Comparison of ENCODE assay signal across 29 cellular contexts in genomic region chr18:30746224-30746623, GRCh38.
"Had no signal": no experiment of that assay in that cellular context is flagged by ENCODE, and none has a peak within 500 bp of the region (broad histone marks: within the 10 kb centered on the region; RNA-seq: fewer than 3 reads in every experiment).

No MANE protein-coding gene starts in this region.

- H3K36me3 ChIP-seq: colonic mucosa, esophagus squamous epithelium, gastrocnemius medialis, heart right ventricle, lower lobe of right lung had no signal

- H3K27ac Mint-ChIP-seq: dendritic cell treated with granulocyte-macrophage colony-stimulating factor and Interleukin-4, amounts not matched to agents 40 ng/mL and 50 ng/mL, for 4 days; effector memory CD8-positive, alpha-beta T cell; endodermal cell; mesothelial cell of epicardium; naive B cell; naive thymus-derived CD8-positive, alpha-beta T cell had no signal

- H3K36me3 Mint-ChIP-seq: naive B cell; naive thymus-derived CD8-positive, alpha-beta T cell had no signal

- H3K27ac ChIP-seq: colonic mucosa, epithelial cell of prostate, esophagus squamous epithelium, gastrocnemius medialis, heart right ventricle, lower lobe of right lung had no signal

- H3K4me1 ChIP-seq: colonic mucosa, esophagus squamous epithelium, gastrocnemius medialis, heart right ventricle, lower lobe of right lung had no signal

- H3K4me1 Mint-ChIP-seq: endodermal cell; naive thymus-derived CD8-positive, alpha-beta T cell had no signal

- H3K27me3 Mint-ChIP-seq: dendritic cell treated with granulocyte-macrophage colony-stimulating factor and Interleukin-4, amounts not matched to agents 40 ng/mL and 50 ng/mL, for 4 days; effector memory CD8-positive, alpha-beta T cell; naive B cell; naive thymus-derived CD8-positive, alpha-beta T cell had no signal

- DNase-seq: colonic mucosa; cortex of kidney; effector CD8-positive, alpha-beta T cell; effector memory CD8-positive, alpha-beta T cell; endodermal cell; erythroblast; esophagus squamous epithelium; foreskin fibroblast; foreskin melanocyte; gastrocnemius medialis; glutamatergic neuron; head of caudate nucleus; heart right ventricle; hippocampal formation; islet precursor cell; kidney; kidney glomerular epithelial cell; left colon; left ventricle myocardium superior; lower lobe of right lung; mesenchymal stem cell; mucosa of descending colon; naive B cell; naive thymus-derived CD8-positive, alpha-beta T cell had no signal

- H3K4me3 ChIP-seq: colonic mucosa, esophagus squamous epithelium, gastrocnemius medialis, heart right ventricle, lower lobe of right lung, mucosa of descending colon had no signal

- ATAC-seq: effector memory CD8-positive, alpha-beta T cell; esophagus mucosa; gastrocnemius medialis; heart right ventricle; left colon; left lobe of liver; left ventricle myocardium superior; mucosa of descending colon; naive thymus-derived CD8-positive, alpha-beta T cell had no signal

- H3K9me3 ChIP-seq: colonic mucosa, esophagus squamous epithelium, gastrocnemius medialis, heart right ventricle, lower lobe of right lung, mucosa of descending colon had no signal

- H3K27me3 ChIP-seq: colonic mucosa, esophagus squamous epithelium, gastrocnemius medialis, heart right ventricle had no signal

- H3K4me3 Mint-ChIP-seq: dendritic cell treated with granulocyte-macrophage colony-stimulating factor and Interleukin-4, amounts not matched to agents 40 ng/mL and 50 ng/mL, for 4 days; effector memory CD8-positive, alpha-beta T cell; endodermal cell; mesothelial cell of epicardium; naive B cell; naive thymus-derived CD8-positive, alpha-beta T cell had no signal
